In the genomic region with DNA sequence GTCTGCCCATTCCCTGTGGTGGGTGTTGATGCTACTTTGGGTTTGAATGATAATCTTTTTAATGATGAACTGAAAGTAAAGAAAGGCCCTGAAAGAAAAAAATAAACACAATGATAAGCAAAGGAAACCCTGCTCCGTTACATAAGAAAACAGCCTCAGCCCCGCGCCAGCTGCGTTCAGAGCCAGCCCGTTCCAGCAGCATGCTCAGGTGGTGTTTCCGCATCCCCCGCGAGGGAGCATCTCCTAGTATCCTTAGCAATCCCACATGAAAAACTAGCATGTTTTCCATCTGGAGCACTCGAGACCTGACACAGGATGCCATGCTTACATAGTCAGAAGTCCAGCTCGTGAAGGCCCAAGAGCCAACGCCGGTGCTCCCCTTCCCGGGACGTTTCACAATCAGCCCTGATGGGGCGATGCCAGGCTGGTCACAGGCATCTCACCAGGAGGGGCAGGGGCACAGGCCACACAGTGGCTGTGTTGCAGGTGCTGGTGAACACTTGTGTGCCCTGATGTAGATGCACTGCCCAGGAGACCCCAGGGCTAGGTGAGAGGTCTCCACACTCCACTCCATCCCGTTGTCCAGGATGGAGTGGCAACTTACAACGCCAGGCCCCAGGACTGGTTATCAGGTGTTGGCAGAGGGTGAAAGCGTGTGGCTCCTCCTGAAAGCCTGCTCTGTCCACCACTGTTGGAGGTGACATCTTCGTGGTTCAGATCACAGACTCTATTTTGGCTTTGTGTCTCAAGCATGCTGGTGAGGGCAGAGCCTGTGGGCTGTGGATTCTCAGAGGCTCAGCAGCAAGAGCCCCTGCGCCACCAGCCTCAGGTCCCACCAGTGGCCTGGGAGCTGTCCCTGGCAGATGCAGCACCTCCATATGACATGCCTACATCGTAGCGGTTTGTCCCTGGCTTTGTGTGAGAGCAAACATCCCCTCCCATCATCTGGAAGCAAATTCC, we compare ENCODE assay signal across 18 cellular contexts.
"Had no signal": no experiment of that assay in that cellular context is flagged by ENCODE, and none has a peak within 500 bp of the region (broad histone marks: within the 10 kb centered on the region; RNA-seq: fewer than 3 reads in every experiment).

No MANE protein-coding gene starts in this region.

- H3K27ac ChIP-seq: body of pancreas, gastrocnemius medialis, skin epidermis had no signal

- H3K36me3 ChIP-seq: gastrocnemius medialis had no signal

- H3K4me3 Mint-ChIP-seq: nephron; stimulated activated naive CD8-positive, alpha-beta T cell treated with anti-CD3 and anti-CD28 coated beads, Interleukin-15, amount 100 ng/mL, for 72 hours; T-helper 1 cell treated with Interleukin-12 subunit alpha and Interleukin-12 subunit beta and Interleukin-4 antibody, amounts not matched to agents 30 μg/mL and 1 μg/mL, for 36 hours had no signal

- H3K4me1 ChIP-seq: body of pancreas, gastrocnemius medialis had no signal

- H3K9me3 ChIP-seq: body of pancreas, gastrocnemius medialis had no signal

- H3K27me3 ChIP-seq: body of pancreas, gastrocnemius medialis had no signal

- H3K4me1 Mint-ChIP-seq: nephron; stimulated activated naive CD8-positive, alpha-beta T cell treated with anti-CD3 and anti-CD28 coated beads, Interleukin-15, amount 100 ng/mL, for 72 hours had no signal

- DNase-seq: activated CD4-positive, alpha-beta T cell treated with anti-CD3 and anti-CD28 coated beads, Interleukin-2, amount 50 U/mL, for 1 hour; activated naive CD4-positive, alpha-beta T cell treated with Interleukin-2 at 50 U/mL for 16 hours; activated T-cell treated with anti-CD3 and anti-CD28 coated beads, Interleukin-2, amount 50 U/mL, for 1 hour; body of pancreas; central memory CD4-positive, alpha-beta T cell; cortex of kidney; effector CD4-positive, alpha-beta T cell; gastrocnemius medialis; midbrain; nucleus accumbens; stimulated activated CD4-positive, alpha-beta T cell treated with anti-CD3 and anti-CD28 coated beads, Interleukin-15, amount 100 ng/mL, for 24 hours; stimulated activated CD4-positive, alpha-beta T cell treated with anti-CD3 and anti-CD28 coated beads, Interleukin-4, amount 100 ng/mL, for 1 hour; stimulated activated naive CD8-positive, alpha-beta T cell treated with anti-CD3 and anti-CD28 coated beads, Interleukin-15, amount 100 ng/mL, for 72 hours; trophoblast cell had no signal

- ATAC-seq: body of pancreas; gastrocnemius medialis; stimulated activated naive CD8-positive, alpha-beta T cell treated with anti-CD3 and anti-CD28 coated beads, Interleukin-15, amount 100 ng/mL, for 72 hours had no signal

- H3K27ac Mint-ChIP-seq: activated T-helper 2 cell treated with anti-CD3 and anti-CD28 coated beads, Interferon-gamma antibody, Interleukin-2, Interleukin-4, amounts not matched to agents 10 μg/mL and 5 μg/mL and 100 μg/mL, durations not matched to agents 14 hours and 24 hours and 36 hours; nephron; stimulated activated naive CD8-positive, alpha-beta T cell treated with anti-CD3 and anti-CD28 coated beads, Interleukin-15, amount 100 ng/mL, for 72 hours; T-helper 1 cell treated with Interleukin-12 subunit alpha and Interleukin-12 subunit beta and Interleukin-4 antibody, amounts not matched to agents 30 μg/mL and 1 μg/mL, for 36 hours had no signal

- H3K4me3 ChIP-seq: body of pancreas, gastrocnemius medialis, skin epidermis had no signal
